16 cellular contexts compared by ENCODE assay signal in genomic region chr21:16079830-16080229, GRCh38.
DNase-seq lines count a peak whose midpoint lies in the region; TF ChIP-seq lines count a peak whose summit lies in the region.
"Had no signal": no experiment of that assay in that cellular context is flagged by ENCODE, and none has a peak within 500 bp of the region (broad histone marks: within the 10 kb centered on the region; RNA-seq: fewer than 3 reads in every experiment).

No MANE protein-coding gene starts in this region.

- H3K4me3 Mint-ChIP-seq in activated naive CD8-positive, alpha-beta T cell treated with anti-CD3 and anti-CD28 coated beads for 36 hours = no peak overlapping the region
- H3K4me3 Mint-ChIP-seq: activated naive CD8-positive, alpha-beta T cell treated with anti-CD3 and anti-CD28 coated beads, Interleukin-2, amount 50 U/mL, for 24 hours; nephron progenitor cell had no signal

- POLR2A ChIA-PET in HEK293T (lab: Yijun Ruan, JAX) = no interaction called here

- H3K36me3 Mint-ChIP-seq in activated naive CD8-positive, alpha-beta T cell treated with anti-CD3 and anti-CD28 coated beads for 36 hours = no peaks in the 10 kb centered on the region

- CTCF ChIA-PET in HEK293T (lab: Yijun Ruan, JAX) = no interaction called here

- no peaks in the 10 kb centered on the region for H3K9me3 Mint-ChIP-seq in activated naive CD8-positive, alpha-beta T cell treated with anti-CD3 and anti-CD28 coated beads for 36 hours
- H3K9me3 Mint-ChIP-seq: activated naive CD8-positive, alpha-beta T cell treated with anti-CD3 and anti-CD28 coated beads, Interleukin-2, amount 50 U/mL, for 24 hours had no signal

- DNase-seq in HEK293T (ENCODE audit: extremely low spot score) (no peak), amniotic epithelial cell (ENCODE audit: low read depth) (peak; percentile 46), fibroblast of the conjunctiva (ENCODE audit: low read depth) (peak; percentile 14), renal cortical epithelial cell (ENCODE audit: low read depth) (peak; percentile 54), cerebellar nuclear complex (lab: John Stamatoyannopoulos, UW) (no peak), NCI-H146 treated with DMSO at 0.1 percent for 48 hours (lab: John Stamatoyannopoulos, UW; ENCODE audit: unreplicated experiment) (no peak), GM03348 (ENCODE audit: low spot score) (no peak)
- no peak for DNase-seq in activated naive CD8-positive, alpha-beta T cell treated with anti-CD3 and anti-CD28 coated beads for 36 hours
- DNase-seq: activated CD4-positive, CD25-positive, alpha-beta regulatory T cell; activated CD8-positive, alpha-beta memory T cell treated with anti-CD3 and anti-CD28 coated beads, Interleukin-2, amount 50 U/mL, for 48 hours; activated naive CD8-positive, alpha-beta T cell treated with anti-CD3 and anti-CD28 coated beads, Interleukin-2, amount 50 U/mL, for 24 hours; left ventricle myocardium superior; NCI-H2107; nephron progenitor cell; sigmoid colon; stimulated activated naive CD4-positive, alpha-beta T cell treated with Interleukin-2 at 50 U/mL for 16 hours had no signal

- H3K27me3 Mint-ChIP-seq in activated naive CD8-positive, alpha-beta T cell treated with anti-CD3 and anti-CD28 coated beads for 36 hours = peaks cover 5% of the 10 kb centered on the region
- H3K27me3 Mint-ChIP-seq: activated naive CD8-positive, alpha-beta T cell treated with anti-CD3 and anti-CD28 coated beads, Interleukin-2, amount 50 U/mL, for 24 hours had no signal

- H3K27ac Mint-ChIP-seq in activated naive CD8-positive, alpha-beta T cell treated with anti-CD3 and anti-CD28 coated beads for 36 hours = no peak overlapping the region
- H3K27ac Mint-ChIP-seq: activated naive CD8-positive, alpha-beta T cell treated with anti-CD3 and anti-CD28 coated beads, Interleukin-2, amount 50 U/mL, for 24 hours; nephron progenitor cell had no signal

- no peaks in the 10 kb centered on the region for H3K4me1 Mint-ChIP-seq in activated naive CD8-positive, alpha-beta T cell treated with anti-CD3 and anti-CD28 coated beads for 36 hours
- H3K4me1 Mint-ChIP-seq: activated naive CD8-positive, alpha-beta T cell treated with anti-CD3 and anti-CD28 coated beads, Interleukin-2, amount 50 U/mL, for 24 hours had no signal

TF ChIP-seq in HEK293T, 16 proteins besides CTCF, POLR2A, EP300 and RAD21:
- TF ChIP-seq TARDBP (IDR thresholded peaks at IDR 0.05) (no peak), ARNT (IDR thresholded peaks at IDR 0.05) (peak; percentile 36; the same call in 1 of the 2 replicates), CTBP1 (IDR thresholded peaks at IDR 0.05; ENCODE audit: borderline replicate concordance) (0 out of 2 replicates have a peak, but pooled peaks have one; percentile 52), FOXA1 (IDR thresholded peaks at IDR 0.05) (peak; percentile 70), ELF4 (IDR thresholded peaks at IDR 0.05) (no peak), LEF1 (IDR thresholded peaks at IDR 0.05; ENCODE audit: borderline replicate concordance) (no peak), PKNOX1 (IDR thresholded peaks at IDR 0.05) (peak; percentile 97)

Comparison
In these comparisons a context has a peak if more than half of its experiments do, and no peak if none do; other contexts are left out.
1. DNase-seq: peak in amniotic epithelial cell (single experiment), fibroblast of the conjunctiva (single experiment) and renal cortical epithelial cell (single experiment); none in HEK293T (single experiment), cerebellar nuclear complex (0 of 2), NCI-H146 treated with DMSO at 0.1 percent for 48 hours (single experiment), GM03348 (single experiment) and activated naive CD8-positive, alpha-beta T cell treated with anti-CD3 and anti-CD28 coated beads for 36 hours (single experiment).